26 cellular contexts compared by ENCODE assay signal in genomic region chr12:41942355-41942754, GRCh38.
"Had no signal": no experiment of that assay in that cellular context is flagged by ENCODE, and none has a peak within 500 bp of the region (broad histone marks: within the 10 kb centered on the region; RNA-seq: fewer than 3 reads in every experiment).

No MANE protein-coding gene starts in this region.

- H3K27me3 ChIP-seq: ascending aorta, breast epithelium, SJCRH30 had no signal

- H3K27ac ChIP-seq: ascending aorta, breast epithelium, SJCRH30 had no signal

- DNase-seq: activated CD4-positive, alpha-beta T cell treated with anti-CD3 and anti-CD28 coated beads for 36 hours; activated CD4-positive, alpha-beta T cell treated with anti-CD3 and anti-CD28 coated beads, Interleukin-2, amount 10 ng/mL, durations not matched to agents 7 days and 5 days; activated CD4-positive, alpha-beta T cell treated with anti-CD3 and anti-CD28 coated beads, Interleukin-2, amount 50 U/mL, for 48 hours; activated CD8-positive, alpha-beta T cell treated with anti-CD3 and anti-CD28 coated beads, Interleukin-2, amount 10 ng/mL, durations not matched to agents 7 days and 5 days; activated gamma-delta T cell; activated naive CD4-positive, alpha-beta T cell treated with Interleukin-2 at 50 U/mL for 16 hours; activated naive CD8-positive, alpha-beta T cell treated with anti-CD3 and anti-CD28 coated beads, Interleukin-2, amount 10 ng/mL, durations not matched to agents 7 days and 5 days; activated T-cell treated with anti-CD3 and anti-CD28 coated beads, Interleukin-2, amount 50 U/mL, for 24 hours; Karpas-422; KBM-7; NCI-H1105; NCI-H1417 treated with DMSO at 0.1 percent for 48 hours; NCI-H1694 treated with DMSO at 0.1 percent for 48 hours; NCI-H2029; NCI-H2107; NCI-H446; NCI-H510A treated with DMSO at 0.1 percent for 48 hours; NCI-H526 treated with DMSO at 0.1 percent for 48 hours; SHP77; SJCRH30; SK-N-SH had no signal

- H3K9ac ChIP-seq: SK-N-SH had no signal

- H3K4me3 ChIP-seq: ascending aorta, breast epithelium, SJCRH30 had no signal

- H3K4me1 ChIP-seq: ascending aorta, breast epithelium, SJCRH30 had no signal

- H3K36me3 ChIP-seq: ascending aorta, breast epithelium, SJCRH30 had no signal

- H3K9me3 ChIP-seq: ascending aorta, SJCRH30, SK-N-SH had no signal

- H3K4me2 ChIP-seq: SK-N-SH had no signal

- ATAC-seq: activated CD4-positive, alpha-beta T cell treated with anti-CD3 and anti-CD28 coated beads for 36 hours; activated CD4-positive, CD25-positive, alpha-beta regulatory T cell treated with anti-CD3 and anti-CD28 coated beads, Interleukin-2, amount 50 U/mL, for 24 hours; activated CD8-positive, alpha-beta T cell treated with anti-CD3 and anti-CD28 coated beads, Interleukin-2, amount 10 ng/mL, durations not matched to agents 7 days and 5 days; Panc1; WTC11 had no signal
